In the genomic region with DNA sequence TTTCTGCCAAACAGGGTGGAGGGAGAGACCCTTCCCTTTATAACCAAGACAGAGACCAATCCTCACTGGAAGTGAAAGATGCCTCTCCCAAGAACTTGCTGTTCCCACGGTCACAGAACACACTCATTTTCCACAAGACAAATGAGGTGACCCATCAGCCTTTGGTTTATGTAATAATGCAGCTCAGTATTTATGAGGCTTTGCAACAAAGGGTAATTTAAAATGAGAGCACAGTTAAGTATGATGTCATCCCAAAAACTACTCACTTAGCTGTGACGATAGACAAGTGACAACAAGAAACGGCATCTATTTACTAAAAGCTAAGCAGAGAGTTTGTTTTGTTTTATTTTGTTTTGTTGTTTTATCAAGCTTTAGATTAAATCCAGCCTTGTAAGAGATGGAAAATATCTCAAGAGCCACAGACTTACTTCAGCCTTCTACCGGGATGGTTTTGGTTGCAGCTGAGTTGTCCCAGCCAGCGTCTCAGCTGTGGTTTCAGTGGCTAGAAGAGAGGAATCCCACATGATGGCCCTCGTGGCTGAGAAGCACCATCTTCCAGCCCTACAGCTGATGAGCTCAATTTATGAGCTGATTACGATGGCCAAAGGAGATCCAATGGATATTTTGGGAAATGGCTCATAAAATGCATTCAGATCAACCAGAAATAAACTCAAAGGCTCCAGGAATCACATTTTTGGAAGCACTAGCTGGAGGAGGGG, we compare ENCODE assay signal across 1 cellular context.
TF ChIP-seq lines count a peak whose summit lies in the region.

No MANE protein-coding gene starts in this region.

TF ChIP-seq in HEK293, 187 proteins besides CTCF, POLR2A, EP300 and RAD21 (continued from another document and continues in another):
- TF ChIP-seq SETDB1 (IDR thresholded peaks at IDR 0.05; ENCODE audit: insufficient read length, low read length) = no peak
- no peak for TF ChIP-seq ZNF324 (tag by site-specific recombination; IDR thresholded peaks at IDR 0.05)
- TF ChIP-seq, protein P1, sequence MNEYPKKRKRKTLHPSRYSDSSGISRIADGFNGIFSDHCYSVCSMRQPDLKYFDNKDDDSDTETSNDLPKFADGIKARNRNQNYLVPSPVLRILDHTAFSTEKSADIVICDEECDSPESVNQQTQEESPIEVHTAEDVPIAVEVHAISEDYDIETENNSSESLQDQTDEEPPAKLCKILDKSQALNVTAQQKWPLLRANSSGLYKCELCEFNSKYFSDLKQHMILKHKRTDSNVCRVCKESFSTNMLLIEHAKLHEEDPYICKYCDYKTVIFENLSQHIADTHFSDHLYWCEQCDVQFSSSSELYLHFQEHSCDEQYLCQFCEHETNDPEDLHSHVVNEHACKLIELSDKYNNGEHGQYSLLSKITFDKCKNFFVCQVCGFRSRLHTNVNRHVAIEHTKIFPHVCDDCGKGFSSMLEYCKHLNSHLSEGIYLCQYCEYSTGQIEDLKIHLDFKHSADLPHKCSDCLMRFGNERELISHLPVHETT (tag by site-specific recombination; IDR thresholded peaks at IDR 0.05) = no peak
- TF ChIP-seq ZNF341 (tag by site-specific recombination; IDR thresholded peaks at IDR 0.05; ENCODE audit: low read depth) = no peak
- no peak for TF ChIP-seq ZNF785 (tag by site-specific recombination; IDR thresholded peaks at IDR 0.05)
- TF ChIP-seq, protein P2, sequence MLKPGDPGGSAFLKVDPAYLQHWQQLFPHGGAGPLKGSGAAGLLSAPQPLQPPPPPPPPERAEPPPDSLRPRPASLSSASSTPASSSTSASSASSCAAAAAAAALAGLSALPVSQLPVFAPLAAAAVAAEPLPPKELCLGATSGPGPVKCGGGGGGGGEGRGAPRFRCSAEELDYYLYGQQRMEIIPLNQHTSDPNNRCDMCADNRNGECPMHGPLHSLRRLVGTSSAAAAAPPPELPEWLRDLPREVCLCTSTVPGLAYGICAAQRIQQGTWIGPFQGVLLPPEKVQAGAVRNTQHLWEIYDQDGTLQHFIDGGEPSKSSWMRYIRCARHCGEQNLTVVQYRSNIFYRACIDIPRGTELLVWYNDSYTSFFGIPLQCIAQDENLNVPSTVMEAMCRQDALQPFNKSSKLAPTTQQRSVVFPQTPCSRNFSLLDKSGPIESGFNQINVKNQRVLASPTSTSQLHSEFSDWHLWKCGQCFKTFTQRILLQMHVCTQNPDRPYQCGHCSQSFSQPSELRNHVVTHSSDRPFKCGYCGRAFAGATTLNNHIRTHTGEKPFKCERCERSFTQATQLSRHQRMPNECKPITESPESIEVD (tag by site-specific recombination; IDR thresholded peaks at IDR 0.05) = 0 out of 2 replicates have a peak, but pooled peaks have one; percentile 20
- TF ChIP-seq, protein P3, sequence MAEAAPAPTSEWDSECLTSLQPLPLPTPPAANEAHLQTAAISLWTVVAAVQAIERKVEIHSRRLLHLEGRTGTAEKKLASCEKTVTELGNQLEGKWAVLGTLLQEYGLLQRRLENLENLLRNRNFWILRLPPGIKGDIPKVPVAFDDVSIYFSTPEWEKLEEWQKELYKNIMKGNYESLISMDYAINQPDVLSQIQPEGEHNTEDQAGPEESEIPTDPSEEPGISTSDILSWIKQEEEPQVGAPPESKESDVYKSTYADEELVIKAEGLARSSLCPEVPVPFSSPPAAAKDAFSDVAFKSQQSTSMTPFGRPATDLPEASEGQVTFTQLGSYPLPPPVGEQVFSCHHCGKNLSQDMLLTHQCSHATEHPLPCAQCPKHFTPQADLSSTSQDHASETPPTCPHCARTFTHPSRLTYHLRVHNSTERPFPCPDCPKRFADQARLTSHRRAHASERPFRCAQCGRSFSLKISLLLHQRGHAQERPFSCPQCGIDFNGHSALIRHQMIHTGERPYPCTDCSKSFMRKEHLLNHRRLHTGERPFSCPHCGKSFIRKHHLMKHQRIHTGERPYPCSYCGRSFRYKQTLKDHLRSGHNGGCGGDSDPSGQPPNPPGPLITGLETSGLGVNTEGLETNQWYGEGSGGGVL (tag by site-specific recombination; IDR thresholded peaks at IDR 0.05) = no peak
- no peak for TF ChIP-seq ZNF654 (tag by site-specific recombination; IDR thresholded peaks at IDR 0.05; ENCODE audit: low read depth)
- TF ChIP-seq IKZF3 (tag by site-specific recombination; IDR thresholded peaks at IDR 0.05) = no peak
- TF ChIP-seq ZBTB1 (tag by site-specific recombination; IDR thresholded peaks at IDR 0.05) = no peak
- TF ChIP-seq RBAK (tag by site-specific recombination; IDR thresholded peaks at IDR 0.05) = no peak
- no peak for TF ChIP-seq KLF8 (tag by site-specific recombination; IDR thresholded peaks at IDR 0.05)
- no peak for TF ChIP-seq GLIS1 (tag by site-specific recombination; IDR thresholded peaks at IDR 0.05)
- no peak for TF ChIP-seq TCF7L2 (IDR thresholded peaks at IDR 0.05; ENCODE audit: borderline replicate concordance, low read depth, low read length)
- TF ChIP-seq, protein P4, sequence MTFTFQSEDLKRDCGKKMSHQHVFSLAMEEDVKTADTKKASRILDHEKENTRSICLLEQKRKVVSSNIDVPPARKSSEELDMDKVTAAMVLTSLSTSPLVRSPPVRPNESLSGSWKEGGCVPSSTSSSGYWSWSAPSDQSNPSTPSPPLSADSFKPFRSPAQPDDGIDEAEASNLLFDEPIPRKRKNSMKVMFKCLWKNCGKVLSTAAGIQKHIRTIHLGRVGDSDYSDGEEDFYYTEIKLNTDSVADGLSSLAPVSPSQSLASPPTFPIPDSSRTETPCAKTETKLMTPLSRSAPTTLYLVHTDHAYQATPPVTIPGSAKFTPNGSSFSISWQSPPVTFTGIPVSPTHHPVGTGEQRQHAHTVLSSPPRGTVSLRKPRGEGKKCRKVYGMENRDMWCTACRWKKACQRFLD (tag by site-specific recombination; IDR thresholded peaks at IDR 0.05) = no peak
- TF ChIP-seq, protein P5, sequence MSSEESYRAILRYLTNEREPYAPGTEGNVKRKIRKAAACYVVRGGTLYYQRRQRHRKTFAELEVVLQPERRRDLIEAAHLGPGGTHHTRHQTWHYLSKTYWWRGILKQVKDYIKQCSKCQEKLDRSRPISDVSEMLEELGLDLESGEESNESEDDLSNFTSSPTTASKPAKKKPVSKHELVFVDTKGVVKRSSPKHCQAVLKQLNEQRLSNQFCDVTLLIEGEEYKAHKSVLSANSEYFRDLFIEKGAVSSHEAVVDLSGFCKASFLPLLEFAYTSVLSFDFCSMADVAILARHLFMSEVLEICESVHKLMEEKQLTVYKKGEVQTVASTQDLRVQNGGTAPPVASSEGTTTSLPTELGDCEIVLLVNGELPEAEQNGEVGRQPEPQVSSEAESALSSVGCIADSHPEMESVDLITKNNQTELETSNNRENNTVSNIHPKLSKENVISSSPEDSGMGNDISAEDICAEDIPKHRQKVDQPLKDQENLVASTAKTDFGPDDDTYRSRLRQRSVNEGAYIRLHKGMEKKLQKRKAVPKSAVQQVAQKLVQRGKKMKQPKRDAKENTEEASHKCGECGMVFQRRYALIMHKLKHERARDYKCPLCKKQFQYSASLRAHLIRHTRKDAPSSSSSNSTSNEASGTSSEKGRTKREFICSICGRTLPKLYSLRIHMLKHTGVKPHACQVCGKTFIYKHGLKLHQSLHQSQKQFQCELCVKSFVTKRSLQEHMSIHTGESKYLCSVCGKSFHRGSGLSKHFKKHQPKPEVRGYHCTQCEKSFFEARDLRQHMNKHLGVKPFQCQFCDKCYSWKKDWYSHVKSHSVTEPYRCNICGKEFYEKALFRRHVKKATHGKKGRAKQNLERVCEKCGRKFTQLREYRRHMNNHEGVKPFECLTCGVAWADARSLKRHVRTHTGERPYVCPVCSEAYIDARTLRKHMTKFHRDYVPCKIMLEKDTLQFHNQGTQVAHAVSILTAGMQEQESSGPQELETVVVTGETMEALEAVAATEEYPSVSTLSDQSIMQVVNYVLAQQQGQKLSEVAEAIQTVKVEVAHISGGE (tag by site-specific recombination; conservative IDR thresholded peaks at IDR 0.05; ENCODE audit: low read depth) = no peak
- TF ChIP-seq, protein P6, sequence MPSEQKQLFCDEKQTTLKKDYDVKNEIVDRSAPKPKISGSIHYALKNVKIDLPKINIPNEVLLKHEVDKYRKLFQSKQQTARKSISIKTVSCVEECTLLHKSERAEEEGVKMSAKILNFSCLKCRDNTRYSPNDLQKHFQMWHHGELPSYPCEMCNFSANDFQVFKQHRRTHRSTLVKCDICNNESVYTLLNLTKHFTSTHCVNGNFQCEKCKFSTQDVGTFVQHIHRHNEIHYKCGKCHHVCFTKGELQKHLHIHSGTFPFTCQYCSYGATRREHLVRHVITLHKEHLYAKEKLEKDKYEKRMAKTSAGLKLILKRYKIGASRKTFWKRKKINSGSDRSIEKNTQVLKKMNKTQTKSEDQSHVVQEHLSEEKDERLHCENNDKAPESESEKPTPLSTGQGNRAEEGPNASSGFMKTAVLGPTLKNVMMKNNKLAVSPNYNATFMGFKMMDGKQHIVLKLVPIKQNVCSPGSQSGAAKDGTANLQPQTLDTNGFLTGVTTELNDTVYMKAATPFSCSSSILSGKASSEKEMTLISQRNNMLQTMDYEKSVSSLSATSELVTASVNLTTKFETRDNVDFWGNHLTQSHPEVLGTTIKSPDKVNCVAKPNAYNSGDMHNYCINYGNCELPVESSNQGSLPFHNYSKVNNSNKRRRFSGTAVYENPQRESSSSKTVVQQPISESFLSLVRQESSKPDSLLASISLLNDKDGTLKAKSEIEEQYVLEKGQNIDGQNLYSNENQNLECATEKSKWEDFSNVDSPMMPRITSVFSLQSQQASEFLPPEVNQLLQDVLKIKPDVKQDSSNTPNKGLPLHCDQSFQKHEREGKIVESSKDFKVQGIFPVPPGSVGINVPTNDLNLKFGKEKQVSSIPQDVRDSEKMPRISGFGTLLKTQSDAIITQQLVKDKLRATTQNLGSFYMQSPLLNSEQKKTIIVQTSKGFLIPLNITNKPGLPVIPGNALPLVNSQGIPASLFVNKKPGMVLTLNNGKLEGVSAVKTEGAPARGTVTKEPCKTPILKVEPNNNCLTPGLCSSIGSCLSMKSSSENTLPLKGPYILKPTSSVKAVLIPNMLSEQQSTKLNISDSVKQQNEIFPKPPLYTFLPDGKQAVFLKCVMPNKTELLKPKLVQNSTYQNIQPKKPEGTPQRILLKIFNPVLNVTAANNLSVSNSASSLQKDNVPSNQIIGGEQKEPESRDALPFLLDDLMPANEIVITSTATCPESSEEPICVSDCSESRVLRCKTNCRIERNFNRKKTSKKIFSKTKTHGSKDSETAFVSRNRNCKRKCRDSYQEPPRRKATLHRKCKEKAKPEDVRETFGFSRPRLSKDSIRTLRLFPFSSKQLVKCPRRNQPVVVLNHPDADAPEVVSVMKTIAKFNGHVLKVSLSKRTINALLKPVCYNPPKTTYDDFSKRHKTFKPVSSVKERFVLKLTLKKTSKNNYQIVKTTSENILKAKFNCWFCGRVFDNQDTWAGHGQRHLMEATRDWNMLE (tag by site-specific recombination; conservative IDR thresholded peaks at IDR 0.05; ENCODE audit: low read depth) = 0 out of 2 replicates have a peak, but pooled peaks have one; percentile 18
- TF ChIP-seq ZNF114 (tag by site-specific recombination; IDR thresholded peaks at IDR 0.05) = no peak
- TF ChIP-seq, protein P7, sequence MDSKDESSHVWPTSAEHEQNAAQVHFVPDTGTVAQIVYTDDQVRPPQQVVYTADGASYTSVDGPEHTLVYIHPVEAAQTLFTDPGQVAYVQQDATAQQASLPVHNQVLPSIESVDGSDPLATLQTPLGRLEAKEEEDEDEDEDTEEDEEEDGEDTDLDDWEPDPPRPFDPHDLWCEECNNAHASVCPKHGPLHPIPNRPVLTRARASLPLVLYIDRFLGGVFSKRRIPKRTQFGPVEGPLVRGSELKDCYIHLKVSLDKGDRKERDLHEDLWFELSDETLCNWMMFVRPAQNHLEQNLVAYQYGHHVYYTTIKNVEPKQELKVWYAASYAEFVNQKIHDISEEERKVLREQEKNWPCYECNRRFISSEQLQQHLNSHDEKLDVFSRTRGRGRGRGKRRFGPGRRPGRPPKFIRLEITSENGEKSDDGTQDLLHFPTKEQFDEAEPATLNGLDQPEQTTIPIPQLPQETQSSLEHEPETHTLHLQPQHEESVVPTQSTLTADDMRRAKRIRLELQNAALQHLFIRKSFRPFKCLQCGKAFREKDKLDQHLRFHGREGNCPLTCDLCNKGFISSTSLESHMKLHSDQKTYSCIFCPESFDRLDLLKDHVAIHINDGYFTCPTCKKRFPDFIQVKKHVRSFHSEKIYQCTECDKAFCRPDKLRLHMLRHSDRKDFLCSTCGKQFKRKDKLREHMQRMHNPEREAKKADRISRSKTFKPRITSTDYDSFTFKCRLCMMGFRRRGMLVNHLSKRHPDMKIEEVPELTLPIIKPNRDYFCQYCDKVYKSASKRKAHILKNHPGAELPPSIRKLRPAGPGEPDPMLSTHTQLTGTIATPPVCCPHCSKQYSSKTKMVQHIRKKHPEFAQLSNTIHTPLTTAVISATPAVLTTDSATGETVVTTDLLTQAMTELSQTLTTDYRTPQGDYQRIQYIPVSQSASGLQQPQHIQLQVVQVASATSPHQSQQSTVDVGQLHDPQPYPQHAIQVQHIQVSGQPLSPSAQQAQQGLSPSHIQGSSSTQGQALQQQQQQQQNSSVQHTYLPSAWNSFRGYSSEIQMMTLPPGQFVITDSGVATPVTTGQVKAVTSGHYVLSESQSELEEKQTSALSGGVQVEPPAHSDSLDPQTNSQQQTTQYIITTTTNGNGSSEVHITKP (tag by site-specific recombination; IDR thresholded peaks at IDR 0.05) = no peak
- TF ChIP-seq WT1 (tag by site-specific recombination; IDR thresholded peaks at IDR 0.05) = no peak
- TF ChIP-seq YY2 (tag by site-specific recombination; IDR thresholded peaks at IDR 0.05) = no peak
- TF ChIP-seq ZNF660 (tag by site-specific recombination; IDR thresholded peaks at IDR 0.05) = 0 out of 2 replicates have a peak, but pooled peaks have one; percentile 20
- no peak for TF ChIP-seq KLF7 (tag by site-specific recombination; IDR thresholded peaks at IDR 0.05; ENCODE audit: borderline replicate concordance)
- no peak for TF ChIP-seq ZNF510 (tag by site-specific recombination; IDR thresholded peaks at IDR 0.05; ENCODE audit: insufficient replicate concordance)
- TF ChIP-seq, protein P8, sequence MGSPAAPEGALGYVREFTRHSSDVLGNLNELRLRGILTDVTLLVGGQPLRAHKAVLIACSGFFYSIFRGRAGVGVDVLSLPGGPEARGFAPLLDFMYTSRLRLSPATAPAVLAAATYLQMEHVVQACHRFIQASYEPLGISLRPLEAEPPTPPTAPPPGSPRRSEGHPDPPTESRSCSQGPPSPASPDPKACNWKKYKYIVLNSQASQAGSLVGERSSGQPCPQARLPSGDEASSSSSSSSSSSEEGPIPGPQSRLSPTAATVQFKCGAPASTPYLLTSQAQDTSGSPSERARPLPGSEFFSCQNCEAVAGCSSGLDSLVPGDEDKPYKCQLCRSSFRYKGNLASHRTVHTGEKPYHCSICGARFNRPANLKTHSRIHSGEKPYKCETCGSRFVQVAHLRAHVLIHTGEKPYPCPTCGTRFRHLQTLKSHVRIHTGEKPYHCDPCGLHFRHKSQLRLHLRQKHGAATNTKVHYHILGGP (tag by site-specific recombination; IDR thresholded peaks at IDR 0.05) = no peak
- TF ChIP-seq TRIM28 (IDR thresholded peaks at IDR 0.05; ENCODE audit: borderline replicate concordance, low read length) = 0 out of 2 replicates have a peak, but pooled peaks have one; percentile 14
- no peak for TF ChIP-seq ZNF747 (tag by site-specific recombination; IDR thresholded peaks at IDR 0.05)
- TF ChIP-seq ZNF423 (tag by site-specific recombination; IDR thresholded peaks at IDR 0.05) = no peak
- no peak for TF ChIP-seq ZNF37A (tag by site-specific recombination; IDR thresholded peaks at IDR 0.05)
- no peak for TF ChIP-seq ZNF549 (tag by site-specific recombination; IDR thresholded peaks at IDR 0.05)
- TF ChIP-seq ZNF239 (tag by site-specific recombination; IDR thresholded peaks at IDR 0.05) = no peak
